ENCODE assay signal across 12 cellular contexts in the genomic region with DNA sequence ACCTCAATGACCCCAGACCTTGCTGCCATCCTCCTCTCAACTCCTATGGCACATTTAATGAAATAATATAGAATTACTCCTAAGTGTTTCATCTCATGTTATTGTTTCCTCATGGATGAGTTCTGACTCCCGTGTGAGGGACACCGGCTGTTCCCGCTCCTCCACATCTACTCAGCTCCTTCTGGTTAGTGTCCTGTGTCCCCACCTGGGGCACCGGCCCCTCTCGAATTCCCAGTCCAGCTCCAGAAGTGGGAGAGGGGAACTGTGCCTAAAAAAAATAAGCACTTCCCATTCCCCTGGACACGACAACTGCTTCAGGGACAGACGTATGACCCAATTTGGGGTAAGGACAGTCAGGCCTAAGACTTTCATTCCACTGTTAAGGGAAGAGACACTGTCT. TPM values are rescaled to one million over a fixed set of nuclear protein-coding genes. Genes with fewer than 3 reads are reported as not detected.
A peak's percentile ranks its signal among the peaks of the same experiment; 100 is the strongest.
DNase-seq lines count a peak whose midpoint lies in the region; ATAC-seq and TF ChIP-seq lines count a peak whose summit lies in the region.
"Had no signal": no experiment of that assay in that cellular context is flagged by ENCODE, and none has a peak within 500 bp of the region (broad histone marks: within the 10 kb centered on the region; RNA-seq: fewer than 3 reads in every experiment).

No MANE protein-coding gene starts in this region.

- peaks cover 9% of the 10 kb centered on the region for H3K36me3 Mint-ChIP-seq in activated naive CD4-positive, alpha-beta T cell treated with anti-CD3 and anti-CD28 coated beads, Interleukin-2, amount 50 U/mL, for 24 hours
- peaks cover 48% of the 10 kb centered on the region for H3K36me3 Mint-ChIP-seq in activated CD8-positive, alpha-beta T cell treated with anti-CD3 and anti-CD28 coated beads for 36 hours (ENCODE audit: low read depth)
- H3K36me3 Mint-ChIP-seq in type B pancreatic cell, result peaks cover 4% of the 10 kb centered on the region

- H3K27me3 Mint-ChIP-seq in activated naive CD4-positive, alpha-beta T cell treated with anti-CD3 and anti-CD28 coated beads, Interleukin-2, amount 50 U/mL, for 24 hours, result no peaks in the 10 kb centered on the region
- no peaks in the 10 kb centered on the region for H3K27me3 Mint-ChIP-seq in activated CD8-positive, alpha-beta T cell treated with anti-CD3 and anti-CD28 coated beads for 36 hours
- H3K27me3 Mint-ChIP-seq in type B pancreatic cell, result no peaks in the 10 kb centered on the region

- no peak for TF ChIP-seq CTCF in activated CD8-positive, alpha-beta T cell treated with anti-CD3 and anti-CD28 coated beads for 36 hours (IDR thresholded peaks at IDR 0.05)
- TF ChIP-seq CTCF in lower lobe of right lung (IDR thresholded peaks at IDR 0.05) (no peak), type B pancreatic cell (conservative IDR thresholded peaks at IDR 0.05) (no peak)

- DNase-seq in activated naive CD4-positive, alpha-beta T cell treated with Interleukin-2 at 50 U/mL for 16 hours, result no peak
- no peak for DNase-seq in activated CD8-positive, alpha-beta T cell treated with anti-CD3 and anti-CD28 coated beads for 36 hours
- DNase-seq in lower lobe of right lung (no peak), type B pancreatic cell (ENCODE audit: extremely low spot score, unreplicated experiment) (no peak), SIG-M5 (lab: John Stamatoyannopoulos, UW) (no peak), sciatic nerve (ENCODE audit: low spot score) (no peak)
- DNase-seq in activated CD8-positive, alpha-beta memory T cell treated with anti-CD3 and anti-CD28 coated beads, Interleukin-2, amount 50 U/mL, for 48 hours, result no peak
- DNase-seq: activated CD4-positive, CD25-positive, alpha-beta regulatory T cell treated with anti-CD3 and anti-CD28 coated beads, Interleukin-2, amount 50 U/mL, for 72 hours; NCI-H1694; NCI-H510A had no signal

- no peaks in the 10 kb centered on the region for H3K9me3 Mint-ChIP-seq in activated naive CD4-positive, alpha-beta T cell treated with anti-CD3 and anti-CD28 coated beads, Interleukin-2, amount 50 U/mL, for 24 hours
- no peaks in the 10 kb centered on the region for H3K9me3 Mint-ChIP-seq in activated CD8-positive, alpha-beta T cell treated with anti-CD3 and anti-CD28 coated beads for 36 hours
- H3K9me3 Mint-ChIP-seq in type B pancreatic cell, result no peaks in the 10 kb centered on the region

- no peak for ATAC-seq in activated CD8-positive, alpha-beta T cell treated with anti-CD3 and anti-CD28 coated beads for 36 hours
- ATAC-seq in lower lobe of right lung, result no peak
- no peak for ATAC-seq in sciatic nerve

- intact Hi-C loops in activated CD8-positive, alpha-beta T cell treated with anti-CD3 and anti-CD28 coated beads for 36 hours (cut with micrococcal nuclease), result loop anchor here (5.0 kb wide), 1 partner anchor 36 kb away; no protein-coding TSS in a partner anchor
- intact Hi-C loops in lower lobe of right lung (cut with DNase I), result no loop called here
- intact Hi-C loops in sciatic nerve (cut with DNase I), result no loop called here

- H3K9me3 ChIP-seq in lower lobe of right lung, result no peaks in the 10 kb centered on the region

- CTCF ChIA-PET in activated CD8-positive, alpha-beta T cell treated with anti-CD3 and anti-CD28 coated beads for 36 hours (lab: Charles Lee), result interaction anchor here (0.8 to 4.0 kb wide), 12 partner anchors 8 to 71 kb away, joined by 3 to 22 read pairs (median 5); no protein-coding TSS in a partner anchor

- POLR2A ChIA-PET in activated CD8-positive, alpha-beta T cell treated with anti-CD3 and anti-CD28 coated beads for 36 hours (lab: Charles Lee), result interaction anchor here (0.8 to 2.5 kb wide), 10 partner anchors 13 to 58 kb away, joined by 3 to 13 read pairs (median 4); a partner anchor contains a TSS

- H3K27ac Mint-ChIP-seq in activated naive CD4-positive, alpha-beta T cell treated with anti-CD3 and anti-CD28 coated beads, Interleukin-2, amount 50 U/mL, for 24 hours, result peak overlapping the region; percentile 94
- peak overlapping the region; percentile 99 for H3K27ac Mint-ChIP-seq in activated CD8-positive, alpha-beta T cell treated with anti-CD3 and anti-CD28 coated beads for 36 hours
- H3K27ac Mint-ChIP-seq in type B pancreatic cell, result peak overlapping the region; percentile 65

- peaks cover 99% of the 10 kb centered on the region for H3K4me1 Mint-ChIP-seq in activated naive CD4-positive, alpha-beta T cell treated with anti-CD3 and anti-CD28 coated beads, Interleukin-2, amount 50 U/mL, for 24 hours
- peaks cover 96% of the 10 kb centered on the region for H3K4me1 Mint-ChIP-seq in activated CD8-positive, alpha-beta T cell treated with anti-CD3 and anti-CD28 coated beads for 36 hours (ENCODE audit: low read depth)
- H3K4me1 Mint-ChIP-seq in type B pancreatic cell (ENCODE audit: unreplicated experiment), result peaks cover 42% of the 10 kb centered on the region

- H3K27me3 ChIP-seq in lower lobe of right lung (ENCODE audit: low read depth), result no peaks in the 10 kb centered on the region

- peak overlapping the region; percentile 13 for H3K27ac ChIP-seq in lower lobe of right lung

- no peak overlapping the region for H3K4me3 ChIP-seq in lower lobe of right lung
- H3K4me3 ChIP-seq: skin epidermis had no signal

- H3K4me1 ChIP-seq in lower lobe of right lung, result peaks cover 71% of the 10 kb centered on the region

- peak overlapping the region; percentile 71 for H3K4me3 Mint-ChIP-seq in activated naive CD4-positive, alpha-beta T cell treated with anti-CD3 and anti-CD28 coated beads, Interleukin-2, amount 50 U/mL, for 24 hours
- H3K4me3 Mint-ChIP-seq in activated CD8-positive, alpha-beta T cell treated with anti-CD3 and anti-CD28 coated beads for 36 hours, result peak overlapping the region; percentile 49
- H3K4me3 Mint-ChIP-seq in type B pancreatic cell, result no peak overlapping the region

- H3K36me3 ChIP-seq in lower lobe of right lung, result no peaks in the 10 kb centered on the region

RNA-seq across cellular contexts. Expression of a gene that starts 58.3 kb away (rescaled TPM):
- 100 to 1,000 TPM; 108 to 115 TPM for total RNA-seq in activated CD8-positive, alpha-beta T cell treated with anti-CD3 and anti-CD28 coated beads for 36 hours
- total RNA-seq in lower lobe of right lung, result 67.6 TPM
- 15.7 and 26.3 TPM in 2 replicates for total RNA-seq in type B pancreatic cell (ENCODE audit: low replicate concordance)
- 64.2 TPM for total RNA-seq in sciatic nerve
